In the genomic region with DNA sequence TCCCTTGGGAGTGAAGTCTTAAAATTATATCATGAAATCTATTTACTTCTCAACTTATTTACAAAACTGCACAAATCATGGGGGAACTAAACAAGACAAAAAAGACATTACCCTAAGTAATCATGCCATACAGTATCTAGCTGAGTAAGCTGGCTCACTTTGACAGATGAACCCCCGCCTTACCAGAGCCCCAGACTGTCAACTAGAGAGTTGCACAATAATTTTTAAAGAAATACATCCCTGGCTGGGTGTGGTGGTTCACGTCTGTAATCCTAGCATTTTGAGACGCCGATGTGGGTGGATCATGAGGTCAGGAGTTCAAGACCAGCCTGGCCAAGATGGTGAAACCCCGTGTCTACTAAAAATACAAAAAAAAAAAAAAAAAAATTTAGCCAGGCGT, we compare ENCODE assay signal across 24 cellular contexts.
DNase-seq lines count a peak whose midpoint lies in the region; ATAC-seq, FAIRE-seq and TF ChIP-seq lines count a peak whose summit lies in the region.
"Had no signal": no experiment of that assay in that cellular context is flagged by ENCODE, and none has a peak within 500 bp of the region (broad histone marks: within the 10 kb centered on the region; RNA-seq: fewer than 3 reads in every experiment).

No MANE protein-coding gene starts in this region.

- TF ChIP-seq CTCF in GM12865 (IDR thresholded peaks at IDR 0.05; ENCODE audit: insufficient read depth, low read depth, low read length, missing control alignments) = no peak
- TF ChIP-seq CTCF in bronchial epithelial cell (IDR thresholded peaks at IDR 0.05; ENCODE audit: insufficient read depth, low read length, severe bottlenecking) = no peak

- FAIRE-seq in bronchial epithelial cell (lab: Jason Lieb, UNC) = no peak
- FAIRE-seq: colon, HTR-8/SVneo had no signal

- H3K27me3 ChIP-seq in bronchial epithelial cell (ENCODE audit: control insufficient read depth, insufficient read depth, low read length) = no peaks in the 10 kb centered on the region
- H3K27me3 ChIP-seq: heart left ventricle, Peyer's patch, sigmoid colon had no signal

- ATAC-seq in HG02840 (IDR thresholded peaks at IDR 0.05; ENCODE audit: low FRiP score, unreplicated experiment) = no peak
- ATAC-seq: natural killer cell treated with Interleukin-12 subunit alpha and Interleukin-12 subunit beta and Interleukin-15 and Interleukin-18, amount 100 ng/mL, for 72 hours had no signal

- H3K36me3 ChIP-seq in bronchial epithelial cell (ENCODE audit: control insufficient read depth, insufficient read depth, low read length) = peaks cover 4% of the 10 kb centered on the region
- H3K36me3 ChIP-seq: Peyer's patch, sigmoid colon had no signal

- DNase-seq in GM12865 (ENCODE audit: low read depth) = peak; percentile 34
- peak; percentile 95 for DNase-seq in MV-4-11 (lab: John Stamatoyannopoulos, UW)
- peak; percentile 20 for DNase-seq in bronchial epithelial cell (ENCODE audit: low read depth)
- DNase-seq in myocyte (ENCODE audit: low read depth) = peak; percentile 43
- no peak for DNase-seq in central memory CD4-positive, alpha-beta T cell
- no peak for DNase-seq in epidermal melanocyte (ENCODE audit: insufficient read length, low spot score)
- DNase-seq: activated CD4-positive, alpha-beta T cell treated with anti-CD3 and anti-CD28 coated beads, Interleukin-2, amount 50 U/mL, for 4 hours; activated CD8-positive, alpha-beta memory T cell treated with anti-CD3 and anti-CD28 coated beads, Interleukin-2, amount 50 U/mL, for 48 hours; activated naive CD8-positive, alpha-beta T cell treated with anti-CD3 and anti-CD28 coated beads for 36 hours; CD4-positive, CD25-positive, alpha-beta regulatory T cell; DMS153; effector memory CD4-positive, alpha-beta T cell; GF-D8; heart left ventricle; midbrain; NCI-H1105 treated with DMSO at 0.1 percent for 48 hours; NCI-H2081; Peyer's patch; sigmoid colon; substantia nigra had no signal

- H3K4me3 ChIP-seq in GM12865 (ENCODE audit: low read depth, low read length) (no peak overlapping the region), bronchial epithelial cell (ENCODE audit: low read depth, low read length) (no peak overlapping the region)
- H3K4me3 ChIP-seq: heart left ventricle, Peyer's patch, sigmoid colon had no signal

Comparison
In these comparisons a context has a peak if more than half of its experiments do, and no peak if none do; other contexts are left out.
1. DNase-seq: peak in GM12865 (single experiment), MV-4-11 (single experiment), bronchial epithelial cell (single experiment) and myocyte (single experiment); none in central memory CD4-positive, alpha-beta T cell (single experiment) and epidermal melanocyte (single experiment).